9 cellular contexts compared by ENCODE assay signal in the genomic region with DNA sequence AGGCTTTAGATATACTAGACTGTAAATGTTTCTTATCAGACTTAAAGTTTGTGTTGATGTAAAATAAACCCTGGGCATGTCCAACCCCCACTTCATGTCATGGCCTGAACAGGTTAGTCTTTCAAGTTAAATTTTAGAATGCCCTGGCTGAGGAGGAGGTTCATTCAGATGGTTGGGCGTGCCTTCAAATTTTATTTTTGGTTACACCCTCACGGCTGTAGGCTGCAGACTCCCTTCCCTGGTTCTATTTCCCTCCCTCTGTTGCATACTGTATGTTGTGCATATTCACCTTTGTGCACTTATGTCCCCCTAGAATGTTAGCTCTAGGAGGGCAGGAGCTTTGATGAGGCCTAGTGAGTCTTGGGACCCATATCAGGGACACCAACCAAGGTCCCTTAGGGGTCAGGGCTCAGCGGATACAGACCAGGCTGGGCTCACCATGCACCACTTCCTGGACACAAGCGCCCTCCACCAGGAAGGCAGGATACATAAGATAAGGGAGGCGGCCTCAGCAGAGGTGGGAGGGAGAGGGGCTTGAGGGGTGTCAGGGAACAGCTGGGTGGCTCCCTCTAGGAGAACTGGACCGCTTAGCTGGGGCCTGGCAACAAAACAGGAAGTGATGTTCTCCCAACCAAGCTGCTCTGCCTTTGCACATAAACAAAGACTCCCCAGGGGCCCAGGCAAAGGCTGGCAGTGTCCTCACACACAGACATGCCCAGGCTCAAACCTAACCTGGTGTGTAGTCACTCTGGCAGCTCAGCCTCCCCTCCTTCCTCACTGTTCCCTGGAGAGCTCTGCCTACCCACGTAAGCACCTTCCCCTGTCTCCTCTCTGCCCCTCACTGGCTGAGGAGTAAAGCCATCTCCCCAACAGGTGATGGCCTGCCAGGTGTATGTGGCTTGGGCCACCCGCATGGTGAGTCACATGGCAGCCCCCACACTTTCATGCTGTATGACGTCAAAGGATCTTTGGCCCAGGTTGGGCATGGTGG. TPM values are rescaled to one million over a fixed set of nuclear protein-coding genes. Genes with fewer than 3 reads are reported as not detected.
DNase-seq lines count a peak whose midpoint lies in the region; ATAC-seq and TF ChIP-seq lines count a peak whose summit lies in the region.
"Had no signal": no experiment of that assay in that cellular context is flagged by ENCODE, and none has a peak within 500 bp of the region (broad histone marks: within the 10 kb centered on the region; RNA-seq: fewer than 3 reads in every experiment).

No MANE protein-coding gene starts in this region.

- H3K4me3 ChIP-seq in Peyer's patch = no peak overlapping the region
- H3K4me3 ChIP-seq in heart right ventricle = no peak overlapping the region
- H3K4me3 ChIP-seq in vagina = no peak overlapping the region

- ATAC-seq in activated naive CD8-positive, alpha-beta T cell treated with anti-CD3 and anti-CD28 coated beads, Interleukin-2, amount 50 U/mL, for 24 hours = no peak
- ATAC-seq in heart right ventricle = peak in 6 of 8 donors; percentile 2 to 64 (median 32)
- no peak for ATAC-seq in GM19035 (IDR thresholded peaks at IDR 0.05; ENCODE audit: unreplicated experiment)
- ATAC-seq in GM19351 (IDR thresholded peaks at IDR 0.05; ENCODE audit: unreplicated experiment) = no peak

- H3K36me3 Mint-ChIP-seq in activated naive CD8-positive, alpha-beta T cell = no peaks in the 10 kb centered on the region
- H3K36me3 Mint-ChIP-seq in activated naive CD8-positive, alpha-beta T cell treated with anti-CD3 and anti-CD28 coated beads, Interleukin-2, amount 50 U/mL, for 24 hours (ENCODE audit: low read depth) = no peaks in the 10 kb centered on the region

- no peak for DNase-seq in activated naive CD8-positive, alpha-beta T cell treated with anti-CD3 and anti-CD28 coated beads, Interleukin-2, amount 50 U/mL, for 24 hours
- DNase-seq in Peyer's patch = peak in 2 of 3 donors; percentile 77 to 80
- no peak for DNase-seq in heart right ventricle
- no peak for DNase-seq in vagina (ENCODE audit: extremely low spot score in 2 of 2)
- DNase-seq in NCI-H526 treated with DMSO at 0.1 percent for 48 hours (lab: John Stamatoyannopoulos, UW) = no peak
- DNase-seq: stimulated activated naive CD4-positive, alpha-beta T cell had no signal

- no peak for TF ChIP-seq POLR2A in Peyer's patch (IDR thresholded peaks at IDR 0.05)
- TF ChIP-seq POLR2A in vagina (IDR thresholded peaks at IDR 0.05) = no peak

- no peak overlapping the region for H3K4me3 Mint-ChIP-seq in activated naive CD8-positive, alpha-beta T cell
- no peak overlapping the region for H3K4me3 Mint-ChIP-seq in activated naive CD8-positive, alpha-beta T cell treated with anti-CD3 and anti-CD28 coated beads, Interleukin-2, amount 50 U/mL, for 24 hours

- H3K9me3 Mint-ChIP-seq in activated naive CD8-positive, alpha-beta T cell (ENCODE audit: low read depth) = no peaks in the 10 kb centered on the region
- no peaks in the 10 kb centered on the region for H3K9me3 Mint-ChIP-seq in activated naive CD8-positive, alpha-beta T cell treated with anti-CD3 and anti-CD28 coated beads, Interleukin-2, amount 50 U/mL, for 24 hours

- 46 to 47% methylated on average over 9 of the region's 9 CpGs for WGBS in heart right ventricle, 2 donors

- peak overlapping the region; percentile 41 for H3K27ac Mint-ChIP-seq in activated naive CD8-positive, alpha-beta T cell
- no peak overlapping the region for H3K27ac Mint-ChIP-seq in activated naive CD8-positive, alpha-beta T cell treated with anti-CD3 and anti-CD28 coated beads, Interleukin-2, amount 50 U/mL, for 24 hours

- H3K4me1 ChIP-seq in Peyer's patch = peaks cover 0 to 14% (median 5%) of the 10 kb centered on the region in 4 donors
- peaks cover 0 to 47% (median 23%) of the 10 kb centered on the region in 9 donors for H3K4me1 ChIP-seq in heart right ventricle
- peaks cover 22% of the 10 kb centered on the region for H3K4me1 ChIP-seq in vagina

- no peaks in the 10 kb centered on the region for H3K36me3 ChIP-seq in Peyer's patch
- no peaks in the 10 kb centered on the region for H3K36me3 ChIP-seq in heart right ventricle
- no peaks in the 10 kb centered on the region for H3K36me3 ChIP-seq in vagina

- H3K9me3 ChIP-seq in Peyer's patch = no peaks in the 10 kb centered on the region
- H3K9me3 ChIP-seq in heart right ventricle = no peaks in the 10 kb centered on the region
- H3K9me3 ChIP-seq in vagina = no peaks in the 10 kb centered on the region

- H3K27me3 ChIP-seq in Peyer's patch (no peaks in the 10 kb centered on the region), heart right ventricle (no peaks in the 10 kb centered on the region), vagina (no peaks in the 10 kb centered on the region)

- H3K4me1 Mint-ChIP-seq in activated naive CD8-positive, alpha-beta T cell (ENCODE audit: low read depth) = peaks cover 19% of the 10 kb centered on the region
- H3K4me1 Mint-ChIP-seq in activated naive CD8-positive, alpha-beta T cell treated with anti-CD3 and anti-CD28 coated beads, Interleukin-2, amount 50 U/mL, for 24 hours = peaks cover 22% of the 10 kb centered on the region

- H3K27me3 Mint-ChIP-seq in activated naive CD8-positive, alpha-beta T cell = no peaks in the 10 kb centered on the region
- H3K27me3 Mint-ChIP-seq in activated naive CD8-positive, alpha-beta T cell treated with anti-CD3 and anti-CD28 coated beads, Interleukin-2, amount 50 U/mL, for 24 hours = no peaks in the 10 kb centered on the region

- H3K27ac ChIP-seq in Peyer's patch = peak overlapping the region in 2 of 4 donors; percentile 48 to 61
- H3K27ac ChIP-seq in heart right ventricle = peak overlapping the region in 8 of 10 donors; percentile 35 to 79 (median 68)
- peak overlapping the region; percentile 70 for H3K27ac ChIP-seq in vagina

- TF ChIP-seq CTCF in Peyer's patch (IDR thresholded peaks at IDR 0.05) = no peak
- no peak for TF ChIP-seq CTCF in heart right ventricle (IDR thresholded peaks at IDR 0.05)
- no peak for TF ChIP-seq CTCF in vagina (IDR thresholded peaks at IDR 0.05)

- intact Hi-C loops in heart right ventricle (cut with DNase I) (loop anchor here in 2 of 10 donors (5.0 kb wide), 2 partner anchors 43 to 48 kb away; no protein-coding TSS in a partner anchor), vagina (cut with DNase I) (no loop called here)

RNA-seq across cellular contexts. Expression of a gene that starts 5.7 kb away (rescaled TPM):
- total RNA-seq in Peyer's patch = 10 to 100 TPM in 2 of 4 donors, 1 to 10 TPM in 2; 4.2 to 41.3 (median 8.8) TPM
- 10 to 100 TPM; 28.0 to 41.8 (median 33.4) TPM for total RNA-seq in heart right ventricle
- 10 to 100 TPM; 22.5 to 24.7 TPM for polyA plus RNA-seq in heart right ventricle
- total RNA-seq in vagina = 82.7 TPM

Comparison
In these comparisons a context has a peak if more than half of its experiments do, and no peak if none do; other contexts are left out.
1. ATAC-seq: peak in heart right ventricle (6 of 8); none in activated naive CD8-positive, alpha-beta T cell treated with anti-CD3 and anti-CD28 coated beads, Interleukin-2, amount 50 U/mL, for 24 hours (single experiment), GM19035 (single experiment) and GM19351 (single experiment).
2. DNase-seq: peak in Peyer's patch (2 of 3); none in activated naive CD8-positive, alpha-beta T cell treated with anti-CD3 and anti-CD28 coated beads, Interleukin-2, amount 50 U/mL, for 24 hours (single experiment), heart right ventricle (0 of 2), vagina (0 of 2) and NCI-H526 treated with DMSO at 0.1 percent for 48 hours (single experiment).